ENCODE assay signal across 8 cellular contexts in the genomic region with DNA sequence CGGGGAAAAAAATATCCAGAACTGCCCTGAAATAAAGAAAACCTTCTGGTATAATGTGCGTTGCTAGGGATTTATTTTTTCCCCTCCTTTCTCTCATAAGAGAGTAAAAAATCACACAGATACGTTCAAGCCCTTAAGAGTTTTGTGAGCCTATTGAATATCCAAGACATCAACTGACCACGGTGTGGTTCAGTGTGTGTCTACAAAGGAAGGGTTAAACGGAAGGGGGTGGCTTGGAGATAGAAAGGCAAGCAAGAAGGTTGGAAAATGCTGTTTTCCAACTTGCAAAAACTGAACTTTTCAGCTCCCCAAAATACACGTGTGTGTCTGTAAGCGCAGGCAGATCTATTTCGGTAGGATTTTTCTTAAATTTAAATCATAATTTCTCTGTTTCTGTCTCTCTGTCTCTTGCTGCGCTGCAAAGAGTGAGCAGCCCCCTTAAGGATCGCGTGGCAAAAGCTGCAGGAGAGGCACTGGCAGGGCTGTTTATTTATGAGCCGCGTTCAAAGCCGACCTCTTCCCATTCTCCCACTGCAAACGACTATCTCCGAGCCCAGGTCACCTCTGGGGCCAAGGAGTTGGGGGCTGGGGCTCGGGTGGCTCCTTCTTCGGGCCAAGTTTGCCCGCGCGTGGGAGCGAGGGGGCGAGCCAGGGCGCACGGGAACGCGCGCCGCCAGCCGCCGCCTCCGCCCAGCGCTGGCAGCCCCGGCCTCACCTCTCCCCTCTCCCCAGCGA. TPM values are rescaled to one million over a fixed set of nuclear protein-coding genes. Genes with fewer than 3 reads are reported as not detected.
DNase-seq lines count a peak whose midpoint lies in the region; ATAC-seq and TF ChIP-seq lines count a peak whose summit lies in the region.

No MANE protein-coding gene starts in this region.

- H3K27me3 ChIP-seq in skeletal muscle tissue (ENCODE audit: control insufficient read depth in 3 of 3, insufficient read depth in 3 of 3, low read length in 3 of 3), result peaks cover 33 to 38% (median 36%) of the 10 kb centered on the region in 3 donors

- peaks cover 27 to 34% (median 32%) of the 10 kb centered on the region in 3 donors for H3K4me1 ChIP-seq in skeletal muscle tissue (ENCODE audit: control insufficient read depth in 3 of 3, insufficient read depth in 3 of 3, low read length in 3 of 3)

- H3K27ac Mint-ChIP-seq in activated CD4-positive, alpha-beta T cell treated with anti-CD3 and anti-CD28 coated beads, Interleukin-2, amount 10 ng/mL, durations not matched to agents 24 days and 14 days, result peak overlapping the region; percentile 19

- TF ChIP-seq CTCF in fibroblast of mammary gland (conservative IDR thresholded peaks at IDR 0.05; ENCODE audit: control insufficient read depth, insufficient read depth, low read depth, low read length), result no peak

- ATAC-seq in GM18873 (IDR thresholded peaks at IDR 0.05; ENCODE audit: low FRiP score, unreplicated experiment), result no peak

- intact Hi-C loops in activated CD4-positive, alpha-beta T cell treated with anti-CD3 and anti-CD28 coated beads, Interleukin-2, amount 10 ng/mL, durations not matched to agents 24 days and 14 days (cut with micrococcal nuclease), result no loop called here

- no peaks in the 10 kb centered on the region for H3K36me3 ChIP-seq in skeletal muscle tissue (ENCODE audit: control insufficient read depth in 3 of 3, insufficient read depth in 3 of 3, low read length in 3 of 3)

- peaks cover 42% of the 10 kb centered on the region for H3K27me3 Mint-ChIP-seq in activated CD4-positive, alpha-beta T cell treated with anti-CD3 and anti-CD28 coated beads, Interleukin-2, amount 10 ng/mL, durations not matched to agents 24 days and 14 days

- H3K36me3 Mint-ChIP-seq in activated CD4-positive, alpha-beta T cell treated with anti-CD3 and anti-CD28 coated beads, Interleukin-2, amount 10 ng/mL, durations not matched to agents 24 days and 14 days (ENCODE audit: low read depth), result peaks cover 2% of the 10 kb centered on the region

- H3K4me3 ChIP-seq in fibroblast of mammary gland (ENCODE audit: control insufficient read depth, low read depth, low read length), result peak overlapping the region; percentile 57
- peak overlapping the region; percentile 57 to 69 (median 67) for H3K4me3 ChIP-seq in skeletal muscle tissue (ENCODE audit: low read length in 3 of 3)

- H3K9me3 Mint-ChIP-seq in activated CD4-positive, alpha-beta T cell treated with anti-CD3 and anti-CD28 coated beads, Interleukin-2, amount 10 ng/mL, durations not matched to agents 24 days and 14 days, result no peaks in the 10 kb centered on the region

- no peak for DNase-seq in activated CD4-positive, alpha-beta T cell treated with anti-CD3 and anti-CD28 coated beads, Interleukin-2, amount 10 ng/mL, durations not matched to agents 24 days and 14 days
- DNase-seq in activated CD4-positive, alpha-beta T cell treated with anti-CD3 and anti-CD28 coated beads, Interleukin-2, amount 50 U/mL, for 4 hours, result no peak
- DNase-seq in NCI-H2227 (lab: John Stamatoyannopoulos, UW; ENCODE audit: unreplicated experiment) (peak; percentile 42), fibroblast of mammary gland (ENCODE audit: low read depth) (no peak), GOT3 (lab: John Stamatoyannopoulos, UW) (no peak)
- no peak for DNase-seq in effector CD4-positive, alpha-beta T cell

- peak overlapping the region; percentile 40 for H3K4me3 Mint-ChIP-seq in activated CD4-positive, alpha-beta T cell treated with anti-CD3 and anti-CD28 coated beads, Interleukin-2, amount 10 ng/mL, durations not matched to agents 24 days and 14 days

- peaks cover 8% of the 10 kb centered on the region for H3K4me1 Mint-ChIP-seq in activated CD4-positive, alpha-beta T cell treated with anti-CD3 and anti-CD28 coated beads, Interleukin-2, amount 10 ng/mL, durations not matched to agents 24 days and 14 days

- peak overlapping the region in 2 of 3 donors; percentile 35 to 69 for H3K9ac ChIP-seq in skeletal muscle tissue (ENCODE audit: low read depth in 1 of 3, low read length in 3 of 3)

- no peak overlapping the region for H3K27ac ChIP-seq in skeletal muscle tissue (ENCODE audit: low read depth, low read length)

- no peaks in the 10 kb centered on the region for H3K9me3 ChIP-seq in skeletal muscle tissue (ENCODE audit: control insufficient read depth in 3 of 3, low read length in 3 of 3)

RNA-seq across cellular contexts. Expression of a gene that starts 0.5 kb away (rescaled TPM):
- total RNA-seq in activated CD4-positive, alpha-beta T cell treated with anti-CD3 and anti-CD28 coated beads, Interleukin-2, amount 10 ng/mL, durations not matched to agents 24 days and 14 days, result 0.07 TPM in 2 replicates
- 12.0 TPM for total RNA-seq in skeletal muscle tissue

Comparison
In these comparisons a context has a peak if more than half of its experiments do, and no peak if none do; other contexts are left out.
1. RNA of a gene that starts 0.5 kb away (total RNA-seq): 12.0 TPM in skeletal muscle tissue (single experiment); 0.07 TPM in activated CD4-positive, alpha-beta T cell treated with anti-CD3 and anti-CD28 coated beads, Interleukin-2, amount 10 ng/mL, durations not matched to agents 24 days and 14 days; every median in the first group is over 10 times any median in the second.